Comparison of ENCODE assay signal across 8 cellular contexts in genomic region chr9:137242329-137243204, GRCh38. TPM values are rescaled to one million over a fixed set of nuclear protein-coding genes. Genes with fewer than 3 reads are reported as not detected.
DNase-seq lines count a peak whose midpoint lies in the region; TF ChIP-seq lines count a peak whose summit lies in the region.

No MANE protein-coding gene starts in this region.

- H3K4me1 ChIP-seq in Peyer's patch (peaks cover 0 to 45% (median 2%) of the 10 kb centered on the region in 4 donors), esophagus (ENCODE audit: control insufficient read depth in 2 of 2, insufficient read depth in 2 of 2, low read length in 1 of 2) (peaks cover 3 to 35% of the 10 kb centered on the region in 2 donors), trophoblast cell (ENCODE audit: control insufficient read depth in 1 of 2, insufficient read depth in 2 of 2, low read length in 2 of 2) (peaks cover 12 to 19% of the 10 kb centered on the region in 2 experiments)

- H2BK12ac ChIP-seq in trophoblast cell (ENCODE audit: low read length) = no peak overlapping the region

- peak overlapping the region; percentile 85 for H3K27ac Mint-ChIP-seq in Calu3 (ENCODE audit: unreplicated experiment)

- CTCF ChIA-PET in Calu3 (lab: Charles Lee) = interaction anchor here (1.1 kb wide), 1 partner anchor 12 kb away, joined by 4 read pairs; no protein-coding TSS in a partner anchor

- H2AFZ ChIP-seq in trophoblast cell (ENCODE audit: insufficient read depth, low read length, poor library complexity) = no peak overlapping the region

- H3K36me3 ChIP-seq in Peyer's patch = peaks cover 0 to 19% (median 0%) of the 10 kb centered on the region in 3 donors
- peaks cover 0 to 18% of the 10 kb centered on the region in 2 donors for H3K36me3 ChIP-seq in esophagus (ENCODE audit: control insufficient read depth in 2 of 2, insufficient read depth in 2 of 2, low read length in 1 of 2)
- H3K36me3 ChIP-seq in trophoblast cell (ENCODE audit: control insufficient read depth in 1 of 2, insufficient read depth in 2 of 2, low read length in 2 of 2) = peaks cover 22 to 24% of the 10 kb centered on the region in 2 experiments

- 65 to 66% methylated on average over 35 of the region's 35 CpGs for WGBS in esophagus, 2 donors
- WGBS in trophoblast cell (ENCODE audit: extremely low coverage, insufficient coverage, insufficient read length) = no CpG with 5 or more reads among the region's 35 CpGs

- H4K8ac ChIP-seq in trophoblast cell (ENCODE audit: low read depth, low read length) = no peak overlapping the region

- H3K9me3 Mint-ChIP-seq in Calu3 (ENCODE audit: low read depth, unreplicated experiment) = no peaks in the 10 kb centered on the region

- no peaks in the 10 kb centered on the region for H3K27me3 ChIP-seq in Peyer's patch
- no peaks in the 10 kb centered on the region for H3K27me3 ChIP-seq in esophagus (ENCODE audit: control insufficient read depth in 1 of 2, insufficient read depth in 2 of 2, low read length in 2 of 2)
- H3K27me3 ChIP-seq in trophoblast cell (ENCODE audit: insufficient read depth, low read length) = no peaks in the 10 kb centered on the region

- no peak overlapping the region for H3K23ac ChIP-seq in trophoblast cell (ENCODE audit: low read length)

- TF ChIP-seq CTCF in Calu3 (IDR thresholded peaks at IDR 0.05; ENCODE audit: unreplicated experiment) (no peak), Peyer's patch (IDR thresholded peaks at IDR 0.05) (no peak)

- BruUV-seq in Calu3 (replicated peaks; lab: Mats Ljungman, UMichigan) = no TSS peak

- peak in 1 of 2 donors; percentile 24 for TF ChIP-seq POLR2A in Peyer's patch (IDR thresholded peaks at IDR 0.05)

- peaks cover 25% of the 10 kb centered on the region for H3K4me1 Mint-ChIP-seq in Calu3 (ENCODE audit: low read depth, unreplicated experiment)

- no peak overlapping the region for H4K12ac ChIP-seq in trophoblast cell (ENCODE audit: low read depth, low read length)

- no peak overlapping the region for H2AK5ac ChIP-seq in trophoblast cell (ENCODE audit: low read length)

- no peak overlapping the region for H3K18ac ChIP-seq in trophoblast cell (ENCODE audit: low read length)

- peak overlapping the region; percentile 86 for H3K9ac ChIP-seq in trophoblast cell (ENCODE audit: low read length)

- H3K14ac ChIP-seq in trophoblast cell (ENCODE audit: low read length) = no peak overlapping the region

- H3K27me3 Mint-ChIP-seq in Calu3 (ENCODE audit: unreplicated experiment) = peaks cover 12% of the 10 kb centered on the region

- H3K79me2 ChIP-seq in trophoblast cell (ENCODE audit: control insufficient read depth, insufficient read depth, low read length, poor library complexity) = peaks cover 14% of the 10 kb centered on the region

- H3K27ac ChIP-seq in Peyer's patch (peak overlapping the region in 3 of 4 donors; percentile 93 to 100 (median 95)), esophagus (ENCODE audit: low read depth in 2 of 2, low read length in 1 of 2) (peak overlapping the region; percentile 98 to 100), trophoblast cell (ENCODE audit: low read depth, low read length) (no peak overlapping the region)

- H3K36me3 Mint-ChIP-seq in Calu3 (ENCODE audit: insufficient read depth, unreplicated experiment) = peaks cover 67% of the 10 kb centered on the region

- H3K4me3 ChIP-seq in Peyer's patch = peak overlapping the region; percentile 70 to 99 (median 86)
- H3K4me3 ChIP-seq in esophagus (ENCODE audit: low read depth in 1 of 2, low read length in 2 of 2) = peak overlapping the region; percentile 76 to 85
- peak overlapping the region; percentile 95 for H3K4me3 ChIP-seq in trophoblast cell (ENCODE audit: low read depth, low read length)

- DNase-seq in Calu3 = no peak
- DNase-seq in Peyer's patch = no peak
- no peak for DNase-seq in trophoblast cell
- no peak for DNase-seq in DMS79 treated with DMSO at 0.1 percent for 48 hours (lab: John Stamatoyannopoulos, UW)
- no peak for DNase-seq in stimulated activated CD4-positive, alpha-beta T cell treated with anti-CD3 and anti-CD28 coated beads, Interleukin-4, amount 100 ng/mL, for 24 hours
- no peak for DNase-seq in NCI-H526 treated with DMSO at 0.1 percent for 48 hours (lab: John Stamatoyannopoulos, UW)
- no peak for DNase-seq in NOMO-1 treated with DMSO at 0.1 percent for 48 hours (lab: John Stamatoyannopoulos, UW; ENCODE audit: unreplicated experiment)

- no peak overlapping the region for H2BK5ac ChIP-seq in trophoblast cell (ENCODE audit: low read depth, low read length, poor library complexity)

- H2BK120ac ChIP-seq in trophoblast cell (ENCODE audit: insufficient read depth, low read length, poor library complexity) = no peak overlapping the region

- no peaks in the 10 kb centered on the region for H3K9me3 ChIP-seq in Peyer's patch
- H3K9me3 ChIP-seq in esophagus (ENCODE audit: control insufficient read depth in 2 of 2, insufficient read depth in 1 of 2, low read depth in 1 of 2, low read length in 1 of 2) = no peaks in the 10 kb centered on the region
- H3K9me3 ChIP-seq in trophoblast cell (ENCODE audit: insufficient read depth, low read depth, low read length) = peaks cover 3% of the 10 kb centered on the region

- H3K4ac ChIP-seq in trophoblast cell (ENCODE audit: low read depth, low read length) = peak overlapping the region; percentile 94

- H4K91ac ChIP-seq in trophoblast cell (ENCODE audit: low read depth, low read length) = no peak overlapping the region

- H3K79me1 ChIP-seq in trophoblast cell (ENCODE audit: low read length) = peaks cover 8% of the 10 kb centered on the region

- peak overlapping the region; percentile 76 for H3K4me3 Mint-ChIP-seq in Calu3 (ENCODE audit: low read depth, unreplicated experiment)

- peak overlapping the region; percentile 85 for H3K4me2 ChIP-seq in trophoblast cell (ENCODE audit: low read length)

- intact Hi-C loops in Calu3 (cut with micrococcal nuclease; ENCODE audit: unreplicated experiment) = no loop called here

RNA-seq across cellular contexts. Expression of gene TUBB4B, which starts 1.5 kb away (rescaled TPM):
- 360 and 383 TPM in 2 replicates for total RNA-seq in Calu3 (2022)
- total RNA-seq in Peyer's patch = 100 to 1,000 TPM; 174 to 409 (median 322) TPM
- polyA plus RNA-seq in esophagus = 100 to 1,000 TPM; 415 to 578 TPM
- 432 and 443 TPM in 2 replicates for polyA plus RNA-seq in trophoblast cell (2013)

RNA-seq across cellular contexts. Expression of gene STPG3, which starts 8.5 kb away (rescaled TPM):
- total RNA-seq in Calu3 (2022) = not detected in 2 replicates
- not detected for total RNA-seq in Peyer's patch
- not detected for polyA plus RNA-seq in esophagus
- polyA plus RNA-seq in trophoblast cell (2013) = not detected in 2 replicates

RNA-seq across cellular contexts. Expression of gene SLC34A3, which starts 11.9 kb away (rescaled TPM):
- total RNA-seq in Calu3 (2022) (0.26 and 0.34 TPM in 2 replicates), Peyer's patch (10 to 100 TPM in 2 of 4 donors, 1 to 10 TPM in 1, not detected in 1; 4.0 to 14.8 (median 13.3) TPM)
- 1 to 10 TPM; 1.3 to 1.6 TPM for polyA plus RNA-seq in esophagus
- not detected in 2 replicates for polyA plus RNA-seq in trophoblast cell (2013)

RNA-seq across cellular contexts. Expression of gene NELFB, which starts 12.6 kb away (rescaled TPM):
- total RNA-seq in Calu3 (2022) (41.8 and 43.5 TPM in 2 replicates), Peyer's patch (10 to 100 TPM; 47.4 to 57.8 (median 50.2) TPM)
- polyA plus RNA-seq in esophagus = 10 to 100 TPM; 31.7 to 34.7 TPM
- polyA plus RNA-seq in trophoblast cell (2013) = 33.0 and 34.2 TPM in 2 replicates

RNA-seq across cellular contexts. Expression of gene RNF224, which starts 15.3 kb away (rescaled TPM):
- 1.6 and 1.7 TPM in 2 replicates for total RNA-seq in Calu3 (2022)
- not detected for total RNA-seq in Peyer's patch
- polyA plus RNA-seq in esophagus = 1 to 10 TPM; 3.7 to 5.5 TPM
- polyA plus RNA-seq in trophoblast cell (2013) = 0.06 TPM in 1 of 2 replicates, not detected in the other
